Comparison of ENCODE assay signal across 9 cellular contexts in the genomic region with DNA sequence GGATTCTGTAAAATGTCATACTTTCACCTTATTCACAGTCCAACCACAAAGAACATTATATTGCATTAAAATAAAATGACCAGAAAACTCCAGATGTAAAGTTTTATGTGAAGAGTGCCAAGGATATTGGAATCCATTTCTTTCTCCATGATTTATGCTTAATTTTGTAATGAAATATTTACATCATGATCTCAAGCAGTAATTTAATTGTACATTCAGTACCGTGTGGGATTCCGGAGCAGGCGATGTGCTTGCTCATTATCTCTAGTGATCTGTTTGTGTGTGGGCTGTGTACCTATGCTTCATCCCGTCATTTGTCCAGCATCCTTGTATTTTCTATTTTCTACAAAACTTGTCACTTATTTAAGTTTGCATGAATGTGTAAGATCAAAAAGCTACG.
"Had no signal": no experiment of that assay in that cellular context is flagged by ENCODE, and none has a peak within 500 bp of the region (broad histone marks: within the 10 kb centered on the region; RNA-seq: fewer than 3 reads in every experiment).

No MANE protein-coding gene starts in this region.

- H3K4me1 ChIP-seq: HAP-1 had no signal

- DNase-seq: GM23248, GOT3, H7, H9, HCEC 1CT, HFFc6 had no signal

- H3K36me3 ChIP-seq: HAP-1 had no signal

- H3K9ac ChIP-seq: GM23248 had no signal

- ATAC-seq: GM23338, HCT116 had no signal

- H3K4me3 ChIP-seq: GM23248, GM23338, HAP-1 had no signal

- H3K4me2 ChIP-seq: GM23338 had no signal

- H2AFZ ChIP-seq: GM23248, GM23338 had no signal

- H3K9me3 ChIP-seq: HAP-1 had no signal

- H3K27ac ChIP-seq: GM23248 had no signal
